Comparison of ENCODE assay signal across 8 cellular contexts in the genomic region with DNA sequence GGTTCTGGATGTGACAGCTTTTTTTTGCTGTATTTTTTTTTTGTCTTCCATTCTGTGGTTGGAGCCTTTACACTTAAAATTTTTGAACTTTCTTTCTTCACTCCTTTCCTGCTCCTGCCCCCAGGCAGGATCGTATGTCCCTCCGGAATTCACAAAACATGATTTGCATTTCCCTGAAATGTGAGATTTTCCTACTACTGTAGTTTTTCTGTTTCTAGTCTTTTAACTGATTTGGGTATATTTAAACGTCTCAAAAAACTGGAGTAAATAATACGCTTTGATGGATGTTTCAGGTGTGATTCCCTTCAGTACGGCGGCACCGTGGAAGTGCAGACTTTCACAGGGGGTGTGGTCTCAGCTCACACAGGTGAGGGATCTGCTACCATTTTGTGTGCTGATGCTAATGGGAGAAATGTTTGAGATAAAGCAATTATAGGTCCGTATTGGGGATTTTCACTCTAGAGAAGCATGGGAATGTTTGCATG. TPM values are rescaled to one million over a fixed set of nuclear protein-coding genes. Genes with fewer than 3 reads are reported as not detected.
A peak's percentile ranks its signal among the peaks of the same experiment; 100 is the strongest.
DNase-seq lines count a peak whose midpoint lies in the region; ATAC-seq and TF ChIP-seq lines count a peak whose summit lies in the region.

No MANE protein-coding gene starts in this region.

- peak overlapping the region; percentile 76 for H4K8ac ChIP-seq in trophoblast cell (ENCODE audit: low read depth, low read length)

- peaks cover 14% of the 10 kb centered on the region for H3K79me1 ChIP-seq in trophoblast cell (ENCODE audit: low read length)

- H3K27ac ChIP-seq in RWPE2 (ENCODE audit: poor library complexity, severe bottlenecking) (peak overlapping the region; percentile 88), esophagus squamous epithelium (peak overlapping the region in 3 of 4 donors; percentile 100), trophoblast cell (ENCODE audit: low read depth, low read length) (peak overlapping the region; percentile 100)

- H2BK12ac ChIP-seq in trophoblast cell (ENCODE audit: low read length) = no peak overlapping the region

- H3K4me1 ChIP-seq in RWPE2 (ENCODE audit: insufficient read depth, poor library complexity, severe bottlenecking) (no peaks in the 10 kb centered on the region), esophagus squamous epithelium (peaks cover 4 to 36% (median 19%) of the 10 kb centered on the region in 3 donors), trophoblast cell (ENCODE audit: control insufficient read depth in 1 of 2, insufficient read depth in 2 of 2, low read length in 2 of 2) (peaks cover 0 to 9% of the 10 kb centered on the region in 2 experiments)

- no peak overlapping the region for H3K23ac ChIP-seq in trophoblast cell (ENCODE audit: low read length)

- H3K79me2 ChIP-seq in trophoblast cell (ENCODE audit: control insufficient read depth, insufficient read depth, low read length, poor library complexity) = peaks cover 19% of the 10 kb centered on the region

- peak overlapping the region; percentile 89 for H3K4me2 ChIP-seq in trophoblast cell (ENCODE audit: low read length)

- H2AK5ac ChIP-seq in trophoblast cell (ENCODE audit: low read length) = no peak overlapping the region

- intact Hi-C loops in esophagus squamous epithelium (cut with DNase I) = no loop called here

- peak overlapping the region; percentile 83 for H3K4me3 ChIP-seq in RWPE2 (ENCODE audit: severe bottlenecking)
- H3K4me3 ChIP-seq in esophagus squamous epithelium = peak overlapping the region; percentile 79 to 100 (median 95)
- H3K4me3 ChIP-seq in trophoblast cell (ENCODE audit: low read depth, low read length) = peak overlapping the region; percentile 86

- no peaks in the 10 kb centered on the region for H3K9me3 ChIP-seq in RWPE2 (ENCODE audit: severe bottlenecking)
- H3K9me3 ChIP-seq in esophagus squamous epithelium = no peaks in the 10 kb centered on the region
- peaks cover 3% of the 10 kb centered on the region for H3K9me3 ChIP-seq in trophoblast cell (ENCODE audit: insufficient read depth, low read depth, low read length)

- H3K4ac ChIP-seq in trophoblast cell (ENCODE audit: low read depth, low read length) = peak overlapping the region; percentile 90

- H2BK120ac ChIP-seq in trophoblast cell (ENCODE audit: insufficient read depth, low read length, poor library complexity) = no peak overlapping the region

- ATAC-seq in RWPE2 (ENCODE audit: low read depth) = no peak

- peak overlapping the region; percentile 63 for H4K12ac ChIP-seq in trophoblast cell (ENCODE audit: low read depth, low read length)

- peak overlapping the region; percentile 78 for H3K9ac ChIP-seq in trophoblast cell (ENCODE audit: low read length)

- peak; percentile 15 for DNase-seq in EH (ENCODE audit: low read depth)
- no peak for DNase-seq in RWPE2 (ENCODE audit: low spot score)
- no peak for DNase-seq in esophagus squamous epithelium (lab: John Stamatoyannopoulos, UW)
- no peak for DNase-seq in trophoblast cell
- DNase-seq in amniotic stem cell (lab: John Stamatoyannopoulos, UW) = no peak
- no peak for DNase-seq in NCI-H82 treated with DMSO at 0.1 percent for 48 hours (lab: John Stamatoyannopoulos, UW; ENCODE audit: unreplicated experiment)
- no peak for DNase-seq in NOMO-1 treated with DMSO at 0.1 percent for 48 hours (lab: John Stamatoyannopoulos, UW; ENCODE audit: unreplicated experiment)
- DNase-seq in NCI-H69 (lab: John Stamatoyannopoulos, UW) = no peak

- no peak overlapping the region for H2BK5ac ChIP-seq in trophoblast cell (ENCODE audit: low read depth, low read length, poor library complexity)

- peak overlapping the region; percentile 80 for H3K18ac ChIP-seq in trophoblast cell (ENCODE audit: low read length)

- no peaks in the 10 kb centered on the region for H3K27me3 ChIP-seq in RWPE2 (ENCODE audit: insufficient read depth, poor library complexity, severe bottlenecking)
- no peaks in the 10 kb centered on the region for H3K27me3 ChIP-seq in esophagus squamous epithelium
- H3K27me3 ChIP-seq in trophoblast cell (ENCODE audit: insufficient read depth, low read length) = no peaks in the 10 kb centered on the region

- no peak for TF ChIP-seq POLR2A in esophagus squamous epithelium (IDR thresholded peaks at IDR 0.05)

- no peak overlapping the region for H2AFZ ChIP-seq in trophoblast cell (ENCODE audit: insufficient read depth, low read length, poor library complexity)

- peak overlapping the region; percentile 38 for H3K14ac ChIP-seq in trophoblast cell (ENCODE audit: low read length)

- peak overlapping the region; percentile 70 for H4K91ac ChIP-seq in trophoblast cell (ENCODE audit: low read depth, low read length)

- TF ChIP-seq CTCF in RWPE2 (IDR thresholded peaks at IDR 0.05; ENCODE audit: poor library complexity, severe bottlenecking) (no peak), esophagus squamous epithelium (IDR thresholded peaks at IDR 0.05) (no peak)

- WGBS in esophagus squamous epithelium, 2 donors = 26% methylated on average over 8 of the region's 8 CpGs
- WGBS in trophoblast cell (ENCODE audit: extremely low coverage, insufficient coverage, insufficient read length) = no CpG with 5 or more reads among the region's 8 CpGs

- H3K36me3 ChIP-seq in RWPE2 (ENCODE audit: low read depth) (peaks cover 49% of the 10 kb centered on the region), esophagus squamous epithelium (peaks cover 23 to 46% (median 37%) of the 10 kb centered on the region in 3 donors), trophoblast cell (ENCODE audit: control insufficient read depth in 1 of 2, insufficient read depth in 2 of 2, low read length in 2 of 2) (peaks cover 29 to 32% of the 10 kb centered on the region in 2 experiments)

RNA-seq across cellular contexts. Expression of gene SRCAP, which starts 0.7 kb away (rescaled TPM):
- total RNA-seq in esophagus squamous epithelium = 10 to 100 TPM; 10.7 to 39.6 (median 26.1) TPM
- 38.1 and 40.5 TPM in 2 replicates for polyA plus RNA-seq in trophoblast cell (2013)

RNA-seq across cellular contexts. Expression of gene FBRS, which starts 41.4 kb away (rescaled TPM):
- total RNA-seq in esophagus squamous epithelium = 10 to 100 TPM; 22.3 to 80.2 (median 45.3) TPM
- 128 and 134 TPM in 2 replicates for polyA plus RNA-seq in trophoblast cell (2013)

RNA-seq across cellular contexts. Expression of gene PHKG2, which starts 48.6 kb away (rescaled TPM):
- 10 to 100 TPM; 18.6 to 27.8 (median 21.7) TPM for total RNA-seq in esophagus squamous epithelium
- polyA plus RNA-seq in trophoblast cell (2013) = 109 and 119 TPM in 2 replicates

RNA-seq across cellular contexts. Expression of gene PRR14, which starts 48.9 kb away (rescaled TPM):
- total RNA-seq in esophagus squamous epithelium = 10 to 100 TPM; 16.6 to 21.8 (median 20.3) TPM
- 32.0 and 33.1 TPM in 2 replicates for polyA plus RNA-seq in trophoblast cell (2013)
